In genomic region chr3:101835676-101836075, GRCh38 we compare ENCODE assay signal across 17 cellular contexts. TPM values are rescaled to one million over a fixed set of nuclear protein-coding genes. Genes with fewer than 3 reads are reported as not detected.
A peak's percentile ranks its signal among the peaks of the same experiment; 100 is the strongest.
DNase-seq lines count a peak whose midpoint lies in the region; ATAC-seq, FAIRE-seq and TF ChIP-seq lines count a peak whose summit lies in the region.
"Had no signal": no experiment of that assay in that cellular context is flagged by ENCODE, and none has a peak within 500 bp of the region (broad histone marks: within the 10 kb centered on the region; RNA-seq: fewer than 3 reads in every experiment).

No MANE protein-coding gene starts in this region.

- no peaks in the 10 kb centered on the region for H3K27me3 ChIP-seq in gastrocnemius medialis
- H3K27me3 ChIP-seq: SJSA1 had no signal

- in situ Hi-C loops in gastrocnemius medialis (cut with MboI; ENCODE audit: low sequenced_read_pairs in 4 of 4), result no loop called here

- no peak overlapping the region for H3K4me3 ChIP-seq in gastrocnemius medialis
- H3K4me3 ChIP-seq: PC-9, SJSA1 had no signal

- CTCF ChIA-PET in activated B cell treated with CpG ODN at 0.5 μM for 24 hours (lab: Charles Lee), result interaction anchor here (0.9 to 2.3 kb wide), 3 partner anchors 10 to 393 kb away, joined by 3 to 9 read pairs (median 3); no protein-coding TSS in a partner anchor

- H3K4me3 Mint-ChIP-seq in CD14-positive monocyte (no peak overlapping the region), activated B cell treated with CpG ODN at 0.5 μM for 24 hours (peak overlapping the region; percentile 39)
- H3K4me3 Mint-ChIP-seq: CD4-positive, alpha-beta T cell; H9 had no signal

- no peaks in the 10 kb centered on the region for H3K9me3 ChIP-seq in gastrocnemius medialis

- H3K36me3 ChIP-seq in gastrocnemius medialis, result no peaks in the 10 kb centered on the region

- peak overlapping the region; percentile 3 to 72 (median 30) for H3K27ac ChIP-seq in gastrocnemius medialis
- H3K27ac ChIP-seq: PC-9, SJSA1 had no signal

- no peak for TF ChIP-seq POLR2A in H54 (IDR thresholded peaks at IDR 0.05; ENCODE audit: low read depth, low read length)
- TF ChIP-seq POLR2A in gastrocnemius medialis (IDR thresholded peaks at IDR 0.05), result no peak

- H3K9me3 Mint-ChIP-seq in CD14-positive monocyte, result peaks cover 0 to 2% (median 0%) of the 10 kb centered on the region in 7 donors
- H3K9me3 Mint-ChIP-seq in activated B cell treated with CpG ODN at 0.5 μM for 24 hours, result no peaks in the 10 kb centered on the region
- H3K9me3 Mint-ChIP-seq: CD4-positive, alpha-beta T cell; H9 had no signal

- TF ChIP-seq CTCF in CD14-positive monocyte (IDR thresholded peaks at IDR 0.05) (no peak), activated B cell treated with CpG ODN at 0.5 μM for 24 hours (IDR thresholded peaks at IDR 0.05) (no peak), gastrocnemius medialis (IDR thresholded peaks at IDR 0.05 in 4 of 5, conservative IDR thresholded peaks at IDR 0.05 in 1 of 5) (no peak)

- intact Hi-C loops in CD14-positive monocyte (cut with micrococcal nuclease), result no loop called here
- intact Hi-C loops in activated B cell treated with CpG ODN at 0.5 μM for 24 hours (cut with micrococcal nuclease), result no loop called here
- intact Hi-C loops in gastrocnemius medialis (cut with DNase I; ENCODE audit: low total_unique reads), result no loop called here

- ATAC-seq in activated B cell treated with CpG ODN at 0.5 μM for 24 hours (ENCODE audit: low read depth) (no peak), gastrocnemius medialis (no peak), HG02973 (IDR thresholded peaks at IDR 0.05; ENCODE audit: unreplicated experiment) (no peak)

- POLR2A ChIA-PET in activated B cell treated with CpG ODN at 0.5 μM for 24 hours (lab: Charles Lee), result interaction anchor here (0.6 to 9.3 kb wide), 4 partner anchors 7 to 100 kb away, joined by 3 to 112 read pairs (median 56); partner anchors contain the start of gene NFKBIZ

- H3K36me3 Mint-ChIP-seq in CD14-positive monocyte (peaks cover 16 to 17% of the 10 kb centered on the region in 2 donors), activated B cell treated with CpG ODN at 0.5 μM for 24 hours (ENCODE audit: low read depth) (peaks cover 89% of the 10 kb centered on the region)

- DNase-seq in CD14-positive monocyte (ENCODE audit: low spot score), result no peak
- no peak for DNase-seq in H54 (ENCODE audit: insufficient read length, low spot score)
- no peak for DNase-seq in activated B cell treated with CpG ODN at 0.5 μM for 24 hours
- no peak for DNase-seq in gastrocnemius medialis
- DNase-seq in NCI-H2171 (lab: John Stamatoyannopoulos, UW), result no peak
- DNase-seq in nucleus accumbens (lab: John Stamatoyannopoulos, UW), result no peak
- DNase-seq: ACHN; AML-193; CD4-positive, alpha-beta T cell; H9; NCI-H1436; NCI-H2081; NCI-H510A; NCI-H82; PC-9 had no signal

- peaks cover 14 to 33% of the 10 kb centered on the region in 2 donors for H3K4me1 ChIP-seq in gastrocnemius medialis

- H3K27me3 Mint-ChIP-seq in CD14-positive monocyte (ENCODE audit: low read depth in 3 of 3) (peaks cover 0 to 6% (median 5%) of the 10 kb centered on the region in 3 donors), activated B cell treated with CpG ODN at 0.5 μM for 24 hours (no peaks in the 10 kb centered on the region)
- H3K27me3 Mint-ChIP-seq: CD4-positive, alpha-beta T cell had no signal

- peak overlapping the region in 5 of 7 donors; percentile 26 to 94 (median 68) for H3K27ac Mint-ChIP-seq in CD14-positive monocyte
- H3K27ac Mint-ChIP-seq in activated B cell treated with CpG ODN at 0.5 μM for 24 hours, result peak overlapping the region; percentile 50
- H3K27ac Mint-ChIP-seq: CD4-positive, alpha-beta T cell had no signal

- peak; percentile 11 for FAIRE-seq in H54 (lab: Jason Lieb, UNC)

- H3K4me1 Mint-ChIP-seq in CD14-positive monocyte (peaks cover 77% of the 10 kb centered on the region), activated B cell treated with CpG ODN at 0.5 μM for 24 hours (peaks cover 91% of the 10 kb centered on the region)

RNA-seq across cellular contexts. Expression of gene NFKBIZ, which starts 13.6 kb away (rescaled TPM):
- 10 to 100 TPM; 71.0 to 84.9 TPM for polyA plus RNA-seq in CD14-positive monocyte
- total RNA-seq in activated B cell treated with CpG ODN at 0.5 μM for 24 hours, result 391 and 421 TPM in 2 replicates
- total RNA-seq in gastrocnemius medialis, result 10 to 100 TPM in 3 of 4 donors, 1 to 10 TPM in 1; 9.2 to 25.9 (median 20.6) TPM

RNA-seq across cellular contexts. Expression of gene NXPE3, which starts 56.7 kb away (rescaled TPM):
- polyA plus RNA-seq in CD14-positive monocyte, result 10 to 100 TPM; 19.8 to 35.8 TPM
- total RNA-seq in activated B cell treated with CpG ODN at 0.5 μM for 24 hours (15.8 and 16.0 TPM in 2 replicates), gastrocnemius medialis (10 to 100 TPM; 31.5 to 52.0 (median 44.5) TPM)

Comparison
In these comparisons a context has a peak if more than half of its experiments do, and no peak if none do; other contexts are left out.
1. RNA of gene NFKBIZ, which starts 13.6 kb away (total RNA-seq): 391 to 421 TPM in activated B cell treated with CpG ODN at 0.5 μM for 24 hours; 9.2 to 25.9 TPM in gastrocnemius medialis; every median in the first group is over 10 times any median in the second.